17 cellular contexts compared by ENCODE assay signal in the genomic region with DNA sequence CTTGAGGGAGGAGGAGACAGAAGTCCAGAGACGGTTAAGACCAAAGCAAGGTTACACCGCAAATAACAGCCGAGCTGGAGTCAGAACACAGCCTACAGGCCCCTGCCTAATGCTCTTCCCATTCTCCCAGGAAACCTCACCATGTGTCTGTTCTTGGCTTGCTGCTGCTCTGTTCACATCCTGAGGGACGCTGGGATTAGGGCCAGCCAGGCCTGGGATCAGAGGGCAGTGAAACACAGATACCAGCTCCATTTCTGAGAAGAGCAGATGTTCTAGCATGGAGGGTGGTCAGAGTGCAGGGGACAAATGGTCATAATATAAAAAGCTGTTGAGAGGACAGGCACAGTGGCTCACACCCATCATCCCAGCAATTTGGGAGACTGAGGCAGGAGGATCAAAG.
"Had no signal": no experiment of that assay in that cellular context is flagged by ENCODE, and none has a peak within 500 bp of the region (broad histone marks: within the 10 kb centered on the region; RNA-seq: fewer than 3 reads in every experiment).

No MANE protein-coding gene starts in this region.

- H3K27me3 ChIP-seq: dorsolateral prefrontal cortex, gastrocnemius medialis, heart right ventricle had no signal

- DNase-seq: caudate nucleus; cortex of kidney; dorsolateral prefrontal cortex; effector CD8-positive, alpha-beta T cell; gastrocnemius medialis; heart right ventricle; hypothalamus; kidney glomerular epithelial cell; mesenchymal stem cell; naive B cell; psoas muscle; retina; small intestine; stimulated activated CD4-positive, alpha-beta T cell treated with anti-CD3 and anti-CD28 coated beads, Interleukin-12 subunit alpha, Interleukin-12 subunit beta, amount 100 ng/mL, for 4 hours; stimulated activated naive CD4-positive, alpha-beta T cell; stomach had no signal

- H3K4me1 ChIP-seq: gastrocnemius medialis, heart right ventricle, psoas muscle, stomach had no signal

- H3K27ac ChIP-seq: dorsolateral prefrontal cortex, gastrocnemius medialis, heart right ventricle, psoas muscle, stomach had no signal

- ATAC-seq: gastrocnemius medialis had no signal

- H3K9me3 ChIP-seq: gastrocnemius medialis, heart right ventricle, psoas muscle had no signal

- H3K4me3 ChIP-seq: dorsolateral prefrontal cortex, gastrocnemius medialis, heart right ventricle, lung, psoas muscle, stomach had no signal

- H3K36me3 ChIP-seq: gastrocnemius medialis, heart right ventricle, stomach had no signal
